Comparison of ENCODE assay signal across 2 cellular contexts in genomic region chr2:148136441-148136840, GRCh38.
TF ChIP-seq lines count a peak whose summit lies in the region.

No MANE protein-coding gene starts in this region.

TF ChIP-seq in HepG2, 621 proteins besides CTCF, POLR2A, EP300 and RAD21 (continued from another document):
- TF ChIP-seq CENPBD1 (CRISPR knock-in tag; IDR thresholded peaks at IDR 0.05; ENCODE audit: borderline replicate concordance, low read depth), result no peak
- no peak for TF ChIP-seq PTBP1 (IDR thresholded peaks at IDR 0.05; ENCODE audit: low read depth, low read length, poor library complexity, severe bottlenecking)
- no peak for TF ChIP-seq NR2F6 (IDR thresholded peaks at IDR 0.05)
- no peak for TF ChIP-seq NR2F6 (CRISPR knock-in tag; IDR thresholded peaks at IDR 0.05)
- no peak for TF ChIP-seq RAD51 (IDR thresholded peaks at IDR 0.05; ENCODE audit: borderline replicate concordance)
- TF ChIP-seq ZNF687 (CRISPR knock-in tag; IDR thresholded peaks at IDR 0.05), result no peak
- no peak for TF ChIP-seq TBP (CRISPR knock-in tag; IDR thresholded peaks at IDR 0.05)
TF ChIP-seq in HepG2: peak in this region for 0.

TF ChIP-seq in WTC11, 78 proteins besides CTCF, POLR2A, EP300 and RAD21 (continued from another document):
- TF ChIP-seq ARID4B (CRISPR knock-in tag; IDR thresholded peaks at IDR 0.05; ENCODE audit: borderline replicate concordance), result no peak
- TF ChIP-seq ZNF425 (CRISPR knock-in tag; conservative IDR thresholded peaks at IDR 0.05), result no peak
- no peak for TF ChIP-seq ZNF281 (CRISPR knock-in tag; IDR thresholded peaks at IDR 0.05)
- no peak for TF ChIP-seq ZNF396 (CRISPR knock-in tag; IDR thresholded peaks at IDR 0.05; ENCODE audit: borderline replicate concordance)
- TF ChIP-seq ZNF138 (CRISPR knock-in tag; conservative IDR thresholded peaks at IDR 0.05), result no peak
- TF ChIP-seq ATF6 (CRISPR knock-in tag; IDR thresholded peaks at IDR 0.05), result no peak
- no peak for TF ChIP-seq OVOL2 (CRISPR knock-in tag; IDR thresholded peaks at IDR 0.05; ENCODE audit: borderline replicate concordance)
- no peak for TF ChIP-seq TEAD1 (CRISPR knock-in tag; IDR thresholded peaks at IDR 0.05)
- no peak for TF ChIP-seq MXD4 (CRISPR knock-in tag; IDR thresholded peaks at IDR 0.05; ENCODE audit: borderline replicate concordance)
- no peak for TF ChIP-seq FOXJ3 (CRISPR knock-in tag; IDR thresholded peaks at IDR 0.05; ENCODE audit: borderline replicate concordance)
- TF ChIP-seq NR1H2 (CRISPR knock-in tag; IDR thresholded peaks at IDR 0.05), result no peak
- TF ChIP-seq ELF4 (CRISPR knock-in tag; IDR thresholded peaks at IDR 0.05; ENCODE audit: low read depth), result no peak
- TF ChIP-seq PREB (CRISPR knock-in tag; IDR thresholded peaks at IDR 0.05; ENCODE audit: borderline replicate concordance), result no peak
- TF ChIP-seq JAZF1 (CRISPR knock-in tag; IDR thresholded peaks at IDR 0.05), result no peak
- TF ChIP-seq MYBL2 (CRISPR knock-in tag; IDR thresholded peaks at IDR 0.05), result no peak
- no peak for TF ChIP-seq PRDM15 (CRISPR knock-in tag; IDR thresholded peaks at IDR 0.05)
TF ChIP-seq in WTC11: peak in this region for 0.
